8 cellular contexts compared by ENCODE assay signal in the genomic region with DNA sequence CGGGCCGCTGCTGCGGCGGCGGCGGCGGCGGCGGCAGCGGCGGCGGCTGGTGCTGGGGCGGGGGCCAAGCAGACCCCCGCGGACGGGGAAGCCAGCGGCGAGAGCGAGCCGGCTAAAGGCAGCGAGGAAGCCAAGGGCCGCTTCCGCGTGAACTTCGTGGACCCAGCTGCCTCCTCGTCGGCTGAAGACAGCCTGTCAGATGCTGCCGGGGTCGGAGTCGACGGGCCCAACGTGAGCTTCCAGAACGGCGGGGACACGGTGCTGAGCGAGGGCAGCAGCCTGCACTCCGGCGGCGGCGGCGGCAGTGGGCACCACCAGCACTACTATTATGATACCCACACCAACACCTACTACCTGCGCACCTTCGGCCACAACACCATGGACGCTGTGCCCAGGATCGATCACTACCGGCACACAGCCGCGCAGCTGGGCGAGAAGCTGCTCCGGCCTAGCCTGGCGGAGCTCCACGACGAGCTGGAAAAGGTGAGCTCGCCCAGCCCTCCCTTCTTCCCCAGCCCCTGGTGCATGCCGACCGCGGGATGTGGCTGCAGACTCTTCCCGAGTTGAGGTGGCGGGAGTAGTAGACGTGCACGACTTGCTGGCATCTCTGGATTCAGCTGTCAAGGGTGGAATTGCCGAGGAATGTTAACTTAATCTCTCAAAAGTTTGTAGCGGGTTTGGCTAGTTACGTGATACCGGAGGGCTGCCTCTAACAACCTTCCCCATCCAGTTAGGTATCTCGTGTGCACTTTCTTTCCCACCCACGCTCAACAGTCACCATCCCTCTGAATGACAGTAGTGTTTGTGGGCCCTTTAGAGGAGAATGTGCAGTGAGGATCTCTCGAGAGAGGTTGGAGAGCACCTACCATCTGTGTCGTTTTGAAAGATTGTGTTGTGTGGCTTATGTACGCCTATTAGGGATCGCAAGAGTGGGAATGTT. TPM values are rescaled to one million over a fixed set of nuclear protein-coding genes. Genes with fewer than 3 reads are reported as not detected.
DNase-seq lines count a peak whose midpoint lies in the region; ATAC-seq and TF ChIP-seq lines count a peak whose summit lies in the region.

No MANE protein-coding gene starts in this region.

- H3K4me1 ChIP-seq in SK-N-SH (ENCODE audit: control insufficient read depth in 1 of 2, insufficient read depth in 2 of 2, low read depth in 1 of 2, low read length in 1 of 2) (peaks cover 6 to 18% of the 10 kb centered on the region in 2 experiments; a peak in 3 of 4 replicates), left ventricle myocardium inferior (peaks cover 88% of the 10 kb centered on the region), prostate gland (replicated peaks) (no peaks in the 10 kb centered on the region), aorta (ENCODE audit: control insufficient read depth in 1 of 2, insufficient read depth in 2 of 2, low read length in 2 of 2) (peaks cover 0 to 3% of the 10 kb centered on the region in 2 donors)

- DNase-seq in AG04449 (ENCODE audit: low read depth, low spot score) (no peak), SK-N-SH (peak; percentile 52), left ventricle myocardium inferior (peak; percentile 44), prostate gland (ENCODE audit: low spot score) (peak; percentile 14), aorta (peak; percentile 63 to 81)
- DNase-seq in activated naive CD8-positive, alpha-beta T cell treated with anti-CD3 and anti-CD28 coated beads, Interleukin-2, amount 50 U/mL, for 16 hours (ENCODE audit: low read depth, low spot score), result peak; percentile 14

- no peaks in the 10 kb centered on the region for H3K36me3 ChIP-seq in SK-N-SH (replicated peaks in 1 of 2; ENCODE audit: control insufficient read depth in 1 of 2, insufficient read depth in 2 of 2, low read length in 1 of 2)
- no peaks in the 10 kb centered on the region for H3K36me3 ChIP-seq in left ventricle myocardium inferior
- no peaks in the 10 kb centered on the region for H3K36me3 ChIP-seq in prostate gland
- no peaks in the 10 kb centered on the region for H3K36me3 ChIP-seq in aorta (ENCODE audit: control insufficient read depth in 1 of 2, insufficient read depth in 2 of 2, low read length in 1 of 2)

- H4K20me1 ChIP-seq in SK-N-SH (ENCODE audit: insufficient read depth), result peaks cover 19% of the 10 kb centered on the region

- H3K79me2 ChIP-seq in SK-N-SH (ENCODE audit: insufficient read depth), result peaks cover 80% of the 10 kb centered on the region

- peak overlapping the region; percentile 83 for H3K4me3 ChIP-seq in AG04449 (ENCODE audit: low read depth, low read length)
- H3K4me3 ChIP-seq in SK-N-SH (ENCODE audit: low read depth in 2 of 2, low read length in 1 of 2), result peak overlapping the region; percentile 80 to 86
- peak overlapping the region; percentile 77 for H3K4me3 ChIP-seq in left ventricle myocardium inferior
- peak overlapping the region; percentile 83 to 93 for H3K4me3 ChIP-seq in prostate gland
- peak overlapping the region; percentile 76 to 93 for H3K4me3 ChIP-seq in aorta (ENCODE audit: low read length in 2 of 2)

- peak overlapping the region; percentile 76 for H3K9ac ChIP-seq in SK-N-SH

- peak overlapping the region; percentile 65 for H2AFZ ChIP-seq in SK-N-SH (ENCODE audit: low read depth)

- TF ChIP-seq CTCF in AG04449 (IDR thresholded peaks at IDR 0.05; ENCODE audit: insufficient read depth, low read length, missing control alignments), result no peak
- TF ChIP-seq CTCF in SK-N-SH (IDR thresholded peaks at IDR 0.05), result no peak
- TF ChIP-seq CTCF in left ventricle myocardium inferior (IDR thresholded peaks at IDR 0.05; ENCODE audit: borderline replicate concordance), result no peak
- TF ChIP-seq CTCF in prostate gland (IDR thresholded peaks at IDR 0.05), result no peak

- POLR2A ChIA-PET in AG04449 (lab: Yijun Ruan, JAX) (interaction anchor here (1.3 kb wide), 1 partner anchor 116 kb away, joined by 3 read pairs; no protein-coding TSS in a partner anchor), SK-N-SH (lab: Yijun Ruan, JAX) (no interaction called here)

- no peaks in the 10 kb centered on the region for H3K9me2 ChIP-seq in SK-N-SH

- TF ChIP-seq EP300 in SK-N-SH (IDR thresholded peaks at IDR 0.05; ENCODE audit: borderline replicate concordance in 1 of 2, low read depth in 1 of 2, low read length in 1 of 2), result no peak

- no peaks in the 10 kb centered on the region for H3F3A ChIP-seq in SK-N-SH (replicated peaks; ENCODE audit: insufficient read depth)

- no peaks in the 10 kb centered on the region for H3K27me3 ChIP-seq in SK-N-SH (ENCODE audit: insufficient read depth)
- H3K27me3 ChIP-seq in left ventricle myocardium inferior (ENCODE audit: low read depth), result no peaks in the 10 kb centered on the region
- no peaks in the 10 kb centered on the region for H3K27me3 ChIP-seq in prostate gland (replicated peaks; ENCODE audit: insufficient read depth)
- H3K27me3 ChIP-seq in aorta (ENCODE audit: control insufficient read depth in 1 of 2, insufficient read depth in 2 of 2, low read length in 1 of 2), result no peaks in the 10 kb centered on the region

- peak; percentile 13 for ATAC-seq in GM18909 (IDR thresholded peaks at IDR 0.05; ENCODE audit: poor library complexity, unreplicated experiment)
- ATAC-seq in HG03196 (IDR thresholded peaks at IDR 0.05; ENCODE audit: unreplicated experiment), result peak; percentile 10
- ATAC-seq in aorta (ENCODE audit: low FRiP score), result no peak

- H3K9me3 ChIP-seq in SK-N-SH, result no peaks in the 10 kb centered on the region
- H3K9me3 ChIP-seq in left ventricle myocardium inferior (replicated peaks), result no peaks in the 10 kb centered on the region
- H3K9me3 ChIP-seq in prostate gland, result no peaks in the 10 kb centered on the region
- no peaks in the 10 kb centered on the region for H3K9me3 ChIP-seq in aorta (ENCODE audit: control insufficient read depth, low read length)

- H3K4me2 ChIP-seq in SK-N-SH, result peak overlapping the region; percentile 93

- intact Hi-C loops in left ventricle myocardium inferior (cut with micrococcal nuclease), result no loop called here
- intact Hi-C loops in prostate gland (cut with DNase I), result loop anchor here (5.0 to 10.0 kb wide), 5 partner anchors 113 to 522 kb away; no protein-coding TSS in a partner anchor
- intact Hi-C loops in aorta (cut with DNase I), result loop anchor here in 1 of 2 donors (5.0 to 10.0 kb wide), 2 partner anchors 210 to 567 kb away; a partner anchor contains a TSS

- no peak for TF ChIP-seq POLR2A in prostate gland (IDR thresholded peaks at IDR 0.05)

- CTCF ChIA-PET in AG04449 (lab: Yijun Ruan, JAX) (interaction anchor here (0.5 to 2.0 kb wide), 11 partner anchors 8 to 327 kb away, joined by 3 to 5 read pairs (median 3); no protein-coding TSS in a partner anchor), SK-N-SH (lab: Yijun Ruan, JAX) (interaction anchor here (0.6 to 2.8 kb wide), 10 partner anchors 9 to 209 kb away, joined by 3 to 8 read pairs (median 4); no protein-coding TSS in a partner anchor)

- TF ChIP-seq RAD21 in SK-N-SH (IDR thresholded peaks at IDR 0.05; ENCODE audit: low read length), result no peak

- H3K27ac ChIP-seq in SK-N-SH (ENCODE audit: low read depth in 2 of 2, low read length in 1 of 2) (peak overlapping the region; percentile 87 to 98; a peak in 3 of 4 replicates), left ventricle myocardium inferior (replicated peaks) (peak overlapping the region; percentile 98), prostate gland (peak overlapping the region; percentile 96 to 97), aorta (ENCODE audit: low read depth in 1 of 2, low read length in 2 of 2) (no peak overlapping the region)

- WGBS in SK-N-SH (ENCODE audit: low lambda C conversion rate), result 6% methylated on average over 18 of the region's 71 CpGs
- whole genome bisulfite sequencing in prostate gland, result 1% methylated on average over 63 of the region's 71 CpGs
- WGBS in aorta, 2 donors, result 3 to 4% methylated on average over 57 to 71 of the region's 71 CpGs

TF ChIP-seq in SK-N-SH, 30 proteins besides CTCF, POLR2A, EP300 and RAD21:
- TF ChIP-seq SMC3 (IDR thresholded peaks at IDR 0.05; ENCODE audit: low read depth, low read length) (0 out of 2 replicates have a peak, but pooled peaks have one; percentile 2), TCF12 (IDR thresholded peaks at IDR 0.05) (no peak), SIN3A (IDR thresholded peaks at IDR 0.05; ENCODE audit: borderline replicate concordance, low read depth, low read length) (0 out of 2 replicates have a peak, but pooled peaks have one; percentile 62)
- TF ChIP-seq, protein P1, sequence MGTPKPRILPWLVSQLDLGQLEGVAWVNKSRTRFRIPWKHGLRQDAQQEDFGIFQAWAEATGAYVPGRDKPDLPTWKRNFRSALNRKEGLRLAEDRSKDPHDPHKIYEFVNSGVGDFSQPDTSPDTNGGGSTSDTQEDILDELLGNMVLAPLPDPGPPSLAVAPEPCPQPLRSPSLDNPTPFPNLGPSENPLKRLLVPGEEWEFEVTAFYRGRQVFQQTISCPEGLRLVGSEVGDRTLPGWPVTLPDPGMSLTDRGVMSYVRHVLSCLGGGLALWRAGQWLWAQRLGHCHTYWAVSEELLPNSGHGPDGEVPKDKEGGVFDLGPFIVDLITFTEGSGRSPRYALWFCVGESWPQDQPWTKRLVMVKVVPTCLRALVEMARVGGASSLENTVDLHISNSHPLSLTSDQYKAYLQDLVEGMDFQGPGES (IDR thresholded peaks at IDR 0.05; ENCODE audit: low read depth, low read length), result no peak
- TF ChIP-seq, protein P2, sequence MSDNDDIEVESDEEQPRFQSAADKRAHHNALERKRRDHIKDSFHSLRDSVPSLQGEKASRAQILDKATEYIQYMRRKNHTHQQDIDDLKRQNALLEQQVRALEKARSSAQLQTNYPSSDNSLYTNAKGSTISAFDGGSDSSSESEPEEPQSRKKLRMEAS (IDR thresholded peaks at IDR 0.05; ENCODE audit: low read depth), result peak; percentile 45; the same call in 1 of the 2 replicates
TF ChIP-seq in SK-N-SH: peak in this region for 3.

RNA-seq across cellular contexts. Expression of a gene that starts 0.9 kb away (rescaled TPM):
- polyA plus RNA-seq in SK-N-SH (2012; rRNA removed) (5.6 and 6.4 TPM in 2 replicates), aorta (1 to 10 TPM; 1.3 to 2.0 TPM)
- polyA plus RNA-seq in SK-N-SH (2012; cell fraction: cytosol; rRNA removed), result 6.4 and 6.6 TPM in 2 replicates
- 3.4 and 5.4 TPM in 2 replicates for polyA plus RNA-seq in SK-N-SH (2012; cell fraction: nucleus; rRNA removed)
- total RNA-seq in left ventricle myocardium inferior (11.5 TPM), prostate gland (100 to 1,000 TPM in 1 of 2 donors, 10 to 100 TPM in 1; 51.3 to 195 TPM), aorta (10 to 100 TPM; 14.3 to 16.7 TPM)

Comparison
In these comparisons a context has a peak if more than half of its experiments do, and no peak if none do; other contexts are left out.
1. H3K27ac ChIP-seq: peak in SK-N-SH (2 of 2), left ventricle myocardium inferior (single experiment) and prostate gland (2 of 2); none in aorta (0 of 2).
2. Peak in every context shown above with its lines, with median percentiles within 50 percentile points of each other: H3K4me3 ChIP-seq.